29 cellular contexts compared by ENCODE assay signal in the genomic region with DNA sequence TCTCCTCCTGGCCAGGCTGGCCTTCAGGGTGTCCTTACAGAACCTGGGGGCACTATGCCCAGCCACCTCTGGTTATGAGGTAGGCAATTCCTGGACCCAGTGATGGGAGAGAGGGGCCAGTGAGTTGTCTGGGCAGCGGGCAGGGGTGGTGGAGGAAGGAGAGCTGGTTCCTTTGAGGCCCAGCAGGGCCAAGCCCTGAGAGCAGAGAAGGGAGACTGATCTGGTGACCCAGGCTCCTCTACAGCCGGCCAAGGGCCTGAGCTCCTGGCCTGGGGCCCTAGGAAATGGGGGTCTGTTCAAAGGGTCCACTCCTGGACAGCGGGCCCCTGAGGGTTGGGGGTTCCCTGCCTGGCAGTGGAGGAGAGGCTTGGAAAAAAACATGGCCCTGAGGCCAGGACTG. TPM values are rescaled to one million over a fixed set of nuclear protein-coding genes. Genes with fewer than 3 reads are reported as not detected.
DNase-seq lines count a peak whose midpoint lies in the region; ATAC-seq, FAIRE-seq and TF ChIP-seq lines count a peak whose summit lies in the region.
"Had no signal": no experiment of that assay in that cellular context is flagged by ENCODE, and none has a peak within 500 bp of the region (broad histone marks: within the 10 kb centered on the region; RNA-seq: fewer than 3 reads in every experiment).

No MANE protein-coding gene starts in this region.

- no peak for FAIRE-seq in HepG2 (lab: Jason Lieb, UNC)
- FAIRE-seq: GM12891 had no signal

- H3K36me3 ChIP-seq in BLaER1 (no peaks in the 10 kb centered on the region), HepG2 (replicated peaks in 1 of 2; ENCODE audit: control insufficient read depth in 1 of 2, insufficient read depth in 2 of 2, low read length in 2 of 2) (peaks cover 13 to 41% of the 10 kb centered on the region in 2 experiments)

- H4K20me1 ChIP-seq in BLaER1 = no peaks in the 10 kb centered on the region
- no peaks in the 10 kb centered on the region; the same call in 1 of the 2 replicates for H4K20me1 ChIP-seq in HepG2 (ENCODE audit: insufficient read depth, low read length)

- H3K27me3 ChIP-seq in BLaER1 (peaks cover 2% of the 10 kb centered on the region), HepG2 (ENCODE audit: control insufficient read depth in 1 of 2, insufficient read depth in 2 of 2, low read length in 2 of 2) (no peaks in the 10 kb centered on the region)

- BruUV-seq in HepG2 (replicated peaks; lab: Mats Ljungman, UMichigan) = no TSS peak

- H3K36me3 Mint-ChIP-seq in brain (no peaks in the 10 kb centered on the region), WTC11 (no peaks in the 10 kb centered on the region)
- H3K36me3 Mint-ChIP-seq: CD8-positive, alpha-beta memory T cell had no signal

- H3K9me3 Mint-ChIP-seq in brain (no peaks in the 10 kb centered on the region), WTC11 (no peaks in the 10 kb centered on the region)
- H3K9me3 Mint-ChIP-seq: CD8-positive, alpha-beta memory T cell; H9; HFFc6 had no signal

- H3K9ac ChIP-seq in BLaER1 (peak overlapping the region; percentile 57), HepG2 (ENCODE audit: insufficient read depth, low read depth, low read length) (no peak overlapping the region)

- no peak overlapping the region for H2AFZ ChIP-seq in HepG2 (ENCODE audit: low read length)

- H3K27ac Mint-ChIP-seq in brain (peak overlapping the region in 3 of 5 experiments; percentile 83 to 91 (median 84)), WTC11 (no peak overlapping the region)
- H3K27ac Mint-ChIP-seq: CD8-positive, alpha-beta memory T cell; HFFc6 had no signal

- in situ Hi-C loops in HepG2 (cut with HindIII; ENCODE audit: extremely low pct_ligation_motif_present, low pct_unique_long_range_greater_than_20kb) = no loop called here

- H3K9me3 ChIP-seq in BLaER1 = no peaks in the 10 kb centered on the region
- H3K9me3 ChIP-seq in HepG2 (ENCODE audit: low read length) = no peaks in the 10 kb centered on the region

- H3K79me2 ChIP-seq in HepG2 (ENCODE audit: insufficient read depth, low read length) = peaks cover 25% of the 10 kb centered on the region

- TF ChIP-seq CTCF in brain (conservative IDR thresholded peaks at IDR 0.05) (no peak), HepG2 (CRISPR knock-in tag; IDR thresholded peaks at IDR 0.05) (no peak), WTC11 (IDR thresholded peaks at IDR 0.05) (no peak)

- H3K27me3 Mint-ChIP-seq in brain (peaks cover 12% of the 10 kb centered on the region), WTC11 (ENCODE audit: low read depth) (no peaks in the 10 kb centered on the region)

- CTCF ChIA-PET in HepG2 (lab: Yijun Ruan, JAX; ENCODE audit: low intra/inter-chr PET ratio, low total read pairs) (interaction anchor here (1.2 kb wide), 1 partner anchor 9 kb away, joined by 3 read pairs; no protein-coding TSS in a partner anchor), WTC11 (lab: Charles Lee) (interaction anchor here (0.8 to 8.0 kb wide), 7 partner anchors 7 to 92 kb away, joined by 3 to 126 read pairs (median 10); a partner anchor contains a TSS)

- H3K27ac ChIP-seq in BLaER1 (peak overlapping the region; percentile 56), HepG2 (ENCODE audit: extremely low read length, insufficient read depth, low read length) (peak overlapping the region; percentile 99)
- H3K27ac ChIP-seq: 22Rv1, C4-2B had no signal

- WGBS in HepG2 (ENCODE audit: low lambda C conversion rate) = 94% methylated on average over 2 of the region's 3 CpGs

- ATAC-seq in HepG2 (no peak), WTC11 (no peak), HG02840 (IDR thresholded peaks at IDR 0.05; ENCODE audit: low FRiP score, unreplicated experiment) (no peak)
- ATAC-seq: Right ventricle myocardium inferior had no signal

- H3K4me3 ChIP-seq in BLaER1 = no peak overlapping the region
- no peak overlapping the region for H3K4me3 ChIP-seq in HepG2 (replicated peaks in 1 of 3; ENCODE audit: insufficient read depth in 1 of 3, low read depth in 2 of 3, low read length in 3 of 3)

- H3K4me1 Mint-ChIP-seq in brain = peaks cover 19% of the 10 kb centered on the region
- peaks cover 6% of the 10 kb centered on the region; the same call in 1 of the 2 replicates for H3K4me1 Mint-ChIP-seq in WTC11
- H3K4me1 Mint-ChIP-seq: CD8-positive, alpha-beta memory T cell had no signal

- intact Hi-C loops in HepG2 (cut with micrococcal nuclease; ENCODE audit: unreplicated experiment) = no loop called here

- TF ChIP-seq EP300 in HepG2 (IDR thresholded peaks at IDR 0.05; ENCODE audit: low read depth in 2 of 2, low read length in 2 of 2) = no peak
- no peak for TF ChIP-seq EP300 in HepG2 (CRISPR knock-in tag; IDR thresholded peaks at IDR 0.05; ENCODE audit: borderline replicate concordance)

- H3K4me1 ChIP-seq in BLaER1 (peaks cover 32% of the 10 kb centered on the region), HepG2 (ENCODE audit: insufficient read depth, low read length) (peaks cover 64% of the 10 kb centered on the region)

- TF ChIP-seq POLR2A in HepG2 (IDR thresholded peaks at IDR 0.05; ENCODE audit: insufficient read depth in 1 of 2, low read depth in 2 of 2, low read length in 2 of 2) = no peak

- POLR2A ChIA-PET in HepG2 (lab: Yijun Ruan, JAX) (interaction anchor here (1.5 to 16.5 kb wide), 4 partner anchors 3 to 23 kb away, joined by 4 to 844 read pairs (median 625); a partner anchor contains a TSS), WTC11 (lab: Charles Lee) (no interaction called here)

- no peak overlapping the region for H3K4me3 Mint-ChIP-seq in brain
- H3K4me3 Mint-ChIP-seq in WTC11 = no peak overlapping the region
- H3K4me3 Mint-ChIP-seq: CD8-positive, alpha-beta memory T cell; H9; HFFc6 had no signal

- H3K4me2 ChIP-seq in BLaER1 = peak overlapping the region; percentile 55
- no peak overlapping the region for H3K4me2 ChIP-seq in HepG2 (ENCODE audit: low read depth, low read length)

- DNase-seq in HepG2 (ENCODE audit: low spot score) = no peak
- DNase-seq in pons (ENCODE audit: low spot score) = peak; percentile 47
- no peak for DNase-seq in WTC11 (ENCODE audit: low spot score)
- DNase-seq in NCI-H1092 (lab: John Stamatoyannopoulos, UW) = no peak
- DNase-seq in LoVo (ENCODE audit: low spot score) = no peak
- DNase-seq: ACHN; Calu3; CD8-positive, alpha-beta memory T cell; DMS153; HFFc6; KG1; NCI-H1105 treated with DMSO at 0.1 percent for 48 hours; NCI-H2029 treated with DMSO at 0.1 percent for 48 hours; NCI-H226; NCI-H524; NCI-H774; NK-92 treated with Interleukin-12 subunit alpha and Interleukin-12 subunit beta, amount 100 ng/mL, for 24 hours had no signal

- no peak for TF ChIP-seq RAD21 in HepG2 (CRISPR knock-in tag; IDR thresholded peaks at IDR 0.05)

RNA-seq across cellular contexts. Expression of a gene that starts 7.9 kb away (rescaled TPM):
- polyA plus RNA-seq in brain (ENCODE audit: insufficient read depth, low read depth, low replicate concordance) (18.3 TPM), HepG2 (2011; rRNA removed) (164 and 247 TPM in 2 replicates)
- total RNA-seq in HepG2 (2016; rRNA removed; fragmentation: Illumina TruSeq; extraction: Trizol) (14.3 and 29.8 TPM in 2 replicates), WTC11 (2021) (0.90 to 1.6 TPM (median 1.3 TPM) in 3 replicates)
- 9.4 and 12.0 TPM in 2 replicates for total RNA-seq in HepG2 (2016; cell fraction: cytosol; rRNA removed; fragmentation: Illumina TruSeq; extraction: Trizol; ENCODE audit: low read depth)
- 14.3 and 31.3 TPM in 2 replicates for total RNA-seq in HepG2 (2016; cell fraction: insoluble cytoplasmic fraction; rRNA removed; fragmentation: Illumina TruSeq; extraction: Trizol)
- 13.7 and 15.1 TPM in 2 replicates for total RNA-seq in HepG2 (2016; cell fraction: membrane; rRNA removed; fragmentation: Illumina TruSeq; extraction: Trizol)
- total RNA-seq in HepG2 (2016; cell fraction: nucleus; rRNA removed; fragmentation: Illumina TruSeq; extraction: Trizol) = 51.2 and 60.9 TPM in 2 replicates
- polyA plus RNA-seq in HepG2 (2011; cell fraction: cytosol; rRNA removed) = 69.6 and 77.8 TPM in 2 replicates
- polyA plus RNA-seq in HepG2 (2011; cell fraction: nucleus; rRNA removed) = 645 and 755 TPM in 2 replicates
- 101 and 126 TPM in 2 replicates for polyA plus RNA-seq in HepG2 (2012)
- 7.3 and 7.5 TPM in 2 replicates for polyA plus RNA-seq in HepG2 (2016; cell fraction: cytosol; fragmentation: Illumina TruSeq; extraction: Trizol; ENCODE audit: low read depth)
- 17.2 and 22.9 TPM in 2 replicates for polyA plus RNA-seq in HepG2 (2016; cell fraction: insoluble cytoplasmic fraction; fragmentation: Illumina TruSeq; extraction: Trizol; ENCODE audit: low read depth)
- 12.8 and 13.7 TPM in 2 replicates for polyA plus RNA-seq in HepG2 (2016; cell fraction: membrane; fragmentation: Illumina TruSeq; extraction: Trizol; ENCODE audit: low read depth)
- 146 and 148 TPM in 2 replicates for polyA plus RNA-seq in HepG2 (2016; cell fraction: nucleus; fragmentation: Illumina TruSeq; extraction: Trizol; ENCODE audit: insufficient read depth, low read depth)
- polyA minus RNA-seq in HepG2 (2011; rRNA and poly(A)+ RNA removed; ENCODE audit: low replicate concordance) = 0.14 and 257 TPM in 2 replicates
- 61.1 and 83.0 TPM in 2 replicates for polyA minus RNA-seq in HepG2 (2011; cell fraction: cytosol; rRNA and poly(A)+ RNA removed)
- polyA minus RNA-seq in HepG2 (2011; cell fraction: nucleus; rRNA and poly(A)+ RNA removed) = 113 and 140 TPM in 2 replicates
- total RNA-seq: Calu3; CD8-positive, alpha-beta memory T cell; HT1080; OCI-LY7 had no signal
- polyA plus RNA-seq: CD8-positive, alpha-beta memory T cell had no signal

RNA-seq across cellular contexts. Expression of a gene that starts 21.6 kb away (rescaled TPM):
- polyA plus RNA-seq in brain (ENCODE audit: insufficient read depth, low read depth, low replicate concordance) (0.59 TPM), HepG2 (2011; rRNA removed) (0.03 TPM in 1 of 2 replicates, not detected in the other)
- total RNA-seq in HepG2 (2016; rRNA removed; fragmentation: Illumina TruSeq; extraction: Trizol) (0.15 TPM in 1 of 2 replicates, not detected in the other), WTC11 (2021) (0.13 to 0.39 TPM (median 0.14 TPM) in 3 replicates)
- total RNA-seq in HepG2 (2016; cell fraction: cytosol; rRNA removed; fragmentation: Illumina TruSeq; extraction: Trizol; ENCODE audit: low read depth) = 1.8 and 2.0 TPM in 2 replicates
- total RNA-seq in HepG2 (2016; cell fraction: insoluble cytoplasmic fraction; rRNA removed; fragmentation: Illumina TruSeq; extraction: Trizol) = 0.09 and 0.28 TPM in 2 replicates
- 0.87 and 1.1 TPM in 2 replicates for total RNA-seq in HepG2 (2016; cell fraction: membrane; rRNA removed; fragmentation: Illumina TruSeq; extraction: Trizol)
- total RNA-seq in HepG2 (2016; cell fraction: nucleus; rRNA removed; fragmentation: Illumina TruSeq; extraction: Trizol) = 0.25 and 0.44 TPM in 2 replicates
- not detected in 2 replicates for polyA plus RNA-seq in HepG2 (2011; cell fraction: cytosol; rRNA removed)
- polyA plus RNA-seq in HepG2 (2011; cell fraction: nucleus; rRNA removed) = 0.14 and 0.33 TPM in 2 replicates
- polyA plus RNA-seq in HepG2 (2012) = 0.08 TPM in 1 of 2 replicates, not detected in the other
- polyA plus RNA-seq in HepG2 (2016; cell fraction: cytosol; fragmentation: Illumina TruSeq; extraction: Trizol; ENCODE audit: low read depth) = not detected in 2 replicates
- not detected in 2 replicates for polyA plus RNA-seq in HepG2 (2016; cell fraction: insoluble cytoplasmic fraction; fragmentation: Illumina TruSeq; extraction: Trizol; ENCODE audit: low read depth)
- not detected in 2 replicates for polyA plus RNA-seq in HepG2 (2016; cell fraction: membrane; fragmentation: Illumina TruSeq; extraction: Trizol; ENCODE audit: low read depth)
- polyA plus RNA-seq in HepG2 (2016; cell fraction: nucleus; fragmentation: Illumina TruSeq; extraction: Trizol; ENCODE audit: insufficient read depth, low read depth) = 0.31 TPM in 1 of 2 replicates, not detected in the other
- 0.47 and 2.3 TPM in 2 replicates for polyA minus RNA-seq in HepG2 (2011; rRNA and poly(A)+ RNA removed; ENCODE audit: low replicate concordance)
- polyA minus RNA-seq in HepG2 (2011; cell fraction: cytosol; rRNA and poly(A)+ RNA removed) = 0.26 TPM in 1 of 2 replicates, not detected in the other
- polyA minus RNA-seq in HepG2 (2011; cell fraction: nucleus; rRNA and poly(A)+ RNA removed) = 1.2 and 1.5 TPM in 2 replicates
- total RNA-seq: Calu3; CD8-positive, alpha-beta memory T cell; G401; H9; HFFc6; HT1080; OCI-LY7; Right ventricle myocardium inferior; SK-MEL-5 had no signal
- polyA plus RNA-seq: CD8-positive, alpha-beta memory T cell had no signal

RNA-seq across cellular contexts. Expression of a gene that starts 23.0 kb away (rescaled TPM):
- 348 TPM for polyA plus RNA-seq in brain (ENCODE audit: insufficient read depth, low read depth, low replicate concordance)
- 34.5 and 51.1 TPM in 2 replicates for total RNA-seq in HepG2 (2016; rRNA removed; fragmentation: Illumina TruSeq; extraction: Trizol)
- total RNA-seq in HepG2 (2016; cell fraction: cytosol; rRNA removed; fragmentation: Illumina TruSeq; extraction: Trizol; ENCODE audit: low read depth) = 26.6 and 32.1 TPM in 2 replicates
- total RNA-seq in HepG2 (2016; cell fraction: insoluble cytoplasmic fraction; rRNA removed; fragmentation: Illumina TruSeq; extraction: Trizol) = 33.4 and 51.3 TPM in 2 replicates
- total RNA-seq in HepG2 (2016; cell fraction: membrane; rRNA removed; fragmentation: Illumina TruSeq; extraction: Trizol) = 43.7 and 48.0 TPM in 2 replicates
- total RNA-seq in HepG2 (2016; cell fraction: nucleus; rRNA removed; fragmentation: Illumina TruSeq; extraction: Trizol) = 26.6 and 32.5 TPM in 2 replicates
- 66.1 and 66.2 TPM in 2 replicates for polyA plus RNA-seq in HepG2 (2011; rRNA removed)
- 64.5 and 77.2 TPM in 2 replicates for polyA plus RNA-seq in HepG2 (2011; cell fraction: cytosol; rRNA removed)
- polyA plus RNA-seq in HepG2 (2011; cell fraction: nucleus; rRNA removed) = 39.4 and 42.6 TPM in 2 replicates
- polyA plus RNA-seq in HepG2 (2012) = 25.4 and 25.9 TPM in 2 replicates
- polyA plus RNA-seq in HepG2 (2016; cell fraction: cytosol; fragmentation: Illumina TruSeq; extraction: Trizol; ENCODE audit: low read depth) = 37.3 and 42.8 TPM in 2 replicates
- polyA plus RNA-seq in HepG2 (2016; cell fraction: insoluble cytoplasmic fraction; fragmentation: Illumina TruSeq; extraction: Trizol; ENCODE audit: low read depth) = 57.1 and 66.6 TPM in 2 replicates
- 69.3 and 71.1 TPM in 2 replicates for polyA plus RNA-seq in HepG2 (2016; cell fraction: membrane; fragmentation: Illumina TruSeq; extraction: Trizol; ENCODE audit: low read depth)
- polyA plus RNA-seq in HepG2 (2016; cell fraction: nucleus; fragmentation: Illumina TruSeq; extraction: Trizol; ENCODE audit: insufficient read depth, low read depth) = 73.5 and 75.3 TPM in 2 replicates
- polyA minus RNA-seq in HepG2 (2011; rRNA and poly(A)+ RNA removed; ENCODE audit: low replicate concordance) = 111 and 236 TPM in 2 replicates
- 26.0 and 26.4 TPM in 2 replicates for polyA minus RNA-seq in HepG2 (2011; cell fraction: cytosol; rRNA and poly(A)+ RNA removed)
- polyA minus RNA-seq in HepG2 (2011; cell fraction: nucleus; rRNA and poly(A)+ RNA removed) = 16.4 and 20.0 TPM in 2 replicates
- total RNA-seq in WTC11 (2021) = 181 to 185 TPM (median 185 TPM) in 3 replicates

RNA-seq across cellular contexts. Expression of a gene that starts 56.0 kb away (rescaled TPM):
- polyA plus RNA-seq in brain (ENCODE audit: insufficient read depth, low read depth, low replicate concordance) = 60.5 TPM
- total RNA-seq in HepG2 (2016; rRNA removed; fragmentation: Illumina TruSeq; extraction: Trizol) = 25.6 and 93.2 TPM in 2 replicates
- 12.3 and 13.3 TPM in 2 replicates for total RNA-seq in HepG2 (2016; cell fraction: cytosol; rRNA removed; fragmentation: Illumina TruSeq; extraction: Trizol; ENCODE audit: low read depth)
- total RNA-seq in HepG2 (2016; cell fraction: insoluble cytoplasmic fraction; rRNA removed; fragmentation: Illumina TruSeq; extraction: Trizol) = 23.5 and 94.1 TPM in 2 replicates
- 18.0 and 19.0 TPM in 2 replicates for total RNA-seq in HepG2 (2016; cell fraction: membrane; rRNA removed; fragmentation: Illumina TruSeq; extraction: Trizol)
- 106 and 120 TPM in 2 replicates for total RNA-seq in HepG2 (2016; cell fraction: nucleus; rRNA removed; fragmentation: Illumina TruSeq; extraction: Trizol)
- 158 and 173 TPM in 2 replicates for polyA plus RNA-seq in HepG2 (2011; rRNA removed)
- 99.8 and 199 TPM in 2 replicates for polyA plus RNA-seq in HepG2 (2011; cell fraction: cytosol; rRNA removed)
- 824 and 1,487 TPM in 2 replicates for polyA plus RNA-seq in HepG2 (2011; cell fraction: nucleus; rRNA removed)
- polyA plus RNA-seq in HepG2 (2012) = 48.8 and 75.5 TPM in 2 replicates
- 10.5 and 10.8 TPM in 2 replicates for polyA plus RNA-seq in HepG2 (2016; cell fraction: cytosol; fragmentation: Illumina TruSeq; extraction: Trizol; ENCODE audit: low read depth)
- 26.4 and 37.1 TPM in 2 replicates for polyA plus RNA-seq in HepG2 (2016; cell fraction: insoluble cytoplasmic fraction; fragmentation: Illumina TruSeq; extraction: Trizol; ENCODE audit: low read depth)
- 15.3 and 17.6 TPM in 2 replicates for polyA plus RNA-seq in HepG2 (2016; cell fraction: membrane; fragmentation: Illumina TruSeq; extraction: Trizol; ENCODE audit: low read depth)
- 390 and 409 TPM in 2 replicates for polyA plus RNA-seq in HepG2 (2016; cell fraction: nucleus; fragmentation: Illumina TruSeq; extraction: Trizol; ENCODE audit: insufficient read depth, low read depth)
- 84.6 and 160 TPM in 2 replicates for polyA minus RNA-seq in HepG2 (2011; rRNA and poly(A)+ RNA removed; ENCODE audit: low replicate concordance)
- polyA minus RNA-seq in HepG2 (2011; cell fraction: cytosol; rRNA and poly(A)+ RNA removed) = 55.4 and 70.0 TPM in 2 replicates
- polyA minus RNA-seq in HepG2 (2011; cell fraction: nucleus; rRNA and poly(A)+ RNA removed) = 81.1 and 108 TPM in 2 replicates
- total RNA-seq in WTC11 (2021) = 7.3 to 9.0 TPM (median 8.7 TPM) in 3 replicates
- polyA plus RNA-seq: CD8-positive, alpha-beta memory T cell had no signal

RNA-seq across cellular contexts. Expression of a gene that starts 57.8 kb away (rescaled TPM):
- polyA plus RNA-seq in brain (ENCODE audit: insufficient read depth, low read depth, low replicate concordance) (15.3 TPM), HepG2 (2011; rRNA removed) (14.8 and 17.2 TPM in 2 replicates)
- total RNA-seq in HepG2 (2016; rRNA removed; fragmentation: Illumina TruSeq; extraction: Trizol) (3.6 and 7.6 TPM in 2 replicates), WTC11 (2021) (49.0 to 52.0 TPM (median 52.0 TPM) in 3 replicates)
- 1.5 and 1.7 TPM in 2 replicates for total RNA-seq in HepG2 (2016; cell fraction: cytosol; rRNA removed; fragmentation: Illumina TruSeq; extraction: Trizol; ENCODE audit: low read depth)
- 3.6 and 8.8 TPM in 2 replicates for total RNA-seq in HepG2 (2016; cell fraction: insoluble cytoplasmic fraction; rRNA removed; fragmentation: Illumina TruSeq; extraction: Trizol)
- 4.9 and 5.4 TPM in 2 replicates for total RNA-seq in HepG2 (2016; cell fraction: membrane; rRNA removed; fragmentation: Illumina TruSeq; extraction: Trizol)
- 8.8 and 9.1 TPM in 2 replicates for total RNA-seq in HepG2 (2016; cell fraction: nucleus; rRNA removed; fragmentation: Illumina TruSeq; extraction: Trizol)
- 13.5 and 13.7 TPM in 2 replicates for polyA plus RNA-seq in HepG2 (2011; cell fraction: cytosol; rRNA removed)
- 22.1 and 33.2 TPM in 2 replicates for polyA plus RNA-seq in HepG2 (2011; cell fraction: nucleus; rRNA removed)
- polyA plus RNA-seq in HepG2 (2012) = 9.5 and 12.9 TPM in 2 replicates
- 2.0 and 2.5 TPM in 2 replicates for polyA plus RNA-seq in HepG2 (2016; cell fraction: cytosol; fragmentation: Illumina TruSeq; extraction: Trizol; ENCODE audit: low read depth)
- polyA plus RNA-seq in HepG2 (2016; cell fraction: insoluble cytoplasmic fraction; fragmentation: Illumina TruSeq; extraction: Trizol; ENCODE audit: low read depth) = 6.6 and 7.1 TPM in 2 replicates
- polyA plus RNA-seq in HepG2 (2016; cell fraction: membrane; fragmentation: Illumina TruSeq; extraction: Trizol; ENCODE audit: low read depth) = 5.8 and 6.2 TPM in 2 replicates
- 22.2 and 24.9 TPM in 2 replicates for polyA plus RNA-seq in HepG2 (2016; cell fraction: nucleus; fragmentation: Illumina TruSeq; extraction: Trizol; ENCODE audit: insufficient read depth, low read depth)
- 63.3 and 65.7 TPM in 2 replicates for polyA minus RNA-seq in HepG2 (2011; rRNA and poly(A)+ RNA removed; ENCODE audit: low replicate concordance)
- 14.4 and 15.7 TPM in 2 replicates for polyA minus RNA-seq in HepG2 (2011; cell fraction: cytosol; rRNA and poly(A)+ RNA removed)
- 7.2 and 9.3 TPM in 2 replicates for polyA minus RNA-seq in HepG2 (2011; cell fraction: nucleus; rRNA and poly(A)+ RNA removed)
- total RNA-seq: CD8-positive, alpha-beta memory T cell had no signal
- polyA plus RNA-seq: CD8-positive, alpha-beta memory T cell had no signal
